17 cellular contexts compared by ENCODE assay signal in the genomic region with DNA sequence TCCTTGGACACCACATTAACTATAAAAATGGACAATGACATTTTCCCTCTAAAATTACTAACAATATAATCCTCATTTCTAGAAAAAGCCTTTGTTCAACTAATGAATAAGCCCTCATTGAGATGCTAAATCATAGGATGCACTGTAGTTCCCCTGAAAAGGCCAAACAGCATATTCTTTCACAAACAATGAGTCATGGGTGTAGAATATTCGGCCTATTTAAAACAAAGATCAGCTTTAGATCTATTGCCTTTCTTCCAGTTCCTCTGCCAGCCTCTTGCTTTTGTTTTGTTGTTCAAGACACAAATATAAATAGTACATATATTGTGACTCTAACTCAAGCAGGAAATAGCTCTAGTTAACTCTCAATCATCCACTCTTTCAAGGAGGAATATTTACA.
DNase-seq lines count a peak whose midpoint lies in the region; ATAC-seq and TF ChIP-seq lines count a peak whose summit lies in the region.
"Had no signal": no experiment of that assay in that cellular context is flagged by ENCODE, and none has a peak within 500 bp of the region (broad histone marks: within the 10 kb centered on the region; RNA-seq: fewer than 3 reads in every experiment).

No MANE protein-coding gene starts in this region.

- no peaks in the 10 kb centered on the region for H3K27me3 Mint-ChIP-seq in MCF 10A (ENCODE audit: insufficient read depth, unreplicated experiment)
- H3K27me3 Mint-ChIP-seq: central memory CD8-positive, alpha-beta T cell; progenitor cell of endocrine pancreas had no signal

- peaks cover 22% of the 10 kb centered on the region for H3K36me3 Mint-ChIP-seq in MCF 10A (ENCODE audit: insufficient read depth, unreplicated experiment)

- H3K4me1 ChIP-seq in breast epithelium (no peaks in the 10 kb centered on the region), mammary epithelial cell (ENCODE audit: insufficient read depth, low read length) (no peaks in the 10 kb centered on the region), iPS-18a (ENCODE audit: control insufficient read depth, low read depth, low read length) (peaks cover 50% of the 10 kb centered on the region)

- H3K4me1 Mint-ChIP-seq in MCF 10A (ENCODE audit: insufficient read depth, unreplicated experiment), result peaks cover 6% of the 10 kb centered on the region

- BruUV-seq in MCF 10A (replicated peaks; lab: Mats Ljungman, UMichigan) (no TSS peak), mammary epithelial cell (replicated peaks; lab: Mats Ljungman, UMichigan) (no TSS peak)

- dilution Hi-C loops in mammary epithelial cell (cut with HindIII; ENCODE audit: low sequenced_read_pairs), result no loop called here

- peaks cover 14% of the 10 kb centered on the region for H3K79me2 ChIP-seq in mammary epithelial cell (ENCODE audit: insufficient read depth, low read length)

- H3K27me3 ChIP-seq in breast epithelium (no peaks in the 10 kb centered on the region), mammary epithelial cell (ENCODE audit: insufficient read depth, low read length) (no peaks in the 10 kb centered on the region), iPS-18a (ENCODE audit: control insufficient read depth, insufficient read depth, low read length) (no peaks in the 10 kb centered on the region)

- no peak for TF ChIP-seq CTCF in MCF 10A (IDR thresholded peaks at IDR 0.05; ENCODE audit: unreplicated experiment)
- TF ChIP-seq CTCF in breast epithelium (IDR thresholded peaks at IDR 0.05), result no peak
- no peak for TF ChIP-seq CTCF in mammary epithelial cell (conservative IDR thresholded peaks at IDR 0.05 in 1 of 2, IDR thresholded peaks at IDR 0.05 in 1 of 2; ENCODE audit: extremely low read depth in 1 of 2, insufficient read depth in 1 of 2, low read depth in 1 of 2, low read length in 2 of 2)

- no peaks in the 10 kb centered on the region for H4K20me1 ChIP-seq in mammary epithelial cell (ENCODE audit: insufficient read depth, low read length)

- H3K27ac ChIP-seq in breast epithelium (no peak overlapping the region), mammary epithelial cell (ENCODE audit: insufficient read depth, low read depth, low read length) (no peak overlapping the region), iPS-18a (ENCODE audit: low read length) (peak overlapping the region; percentile 35)

- H2AFZ ChIP-seq in mammary epithelial cell (ENCODE audit: low read depth, low read length), result no peak overlapping the region

- H3K9me3 Mint-ChIP-seq in MCF 10A (ENCODE audit: unreplicated experiment), result no peaks in the 10 kb centered on the region
- H3K9me3 Mint-ChIP-seq: activated T-helper 1 cell treated with anti-CD3 and anti-CD28 coated beads, Interleukin-12 subunit alpha, Interleukin-12 subunit beta, Interleukin-2, Interleukin-4 antibody, amounts not matched to agents 30 ng/mL and 10 ng/mL and 1 ng/mL, durations not matched to agents 14 hours and 24 hours and 36 hours; central memory CD8-positive, alpha-beta T cell had no signal

- H3K27ac Mint-ChIP-seq in MCF 10A (ENCODE audit: low read depth, unreplicated experiment), result no peak overlapping the region
- H3K27ac Mint-ChIP-seq: activated T-helper 1 cell treated with anti-CD3 and anti-CD28 coated beads, Interleukin-12 subunit alpha, Interleukin-12 subunit beta, Interleukin-2, Interleukin-4 antibody, amounts not matched to agents 30 ng/mL and 10 ng/mL and 1 ng/mL, durations not matched to agents 14 hours and 24 hours and 36 hours; progenitor cell of endocrine pancreas had no signal

- no peaks in the 10 kb centered on the region for H3K36me3 ChIP-seq in breast epithelium
- peaks cover 3% of the 10 kb centered on the region for H3K36me3 ChIP-seq in mammary epithelial cell (ENCODE audit: insufficient read depth, low read length)
- H3K36me3 ChIP-seq in iPS-18a (ENCODE audit: control insufficient read depth, low read depth, low read length), result peaks cover 2% of the 10 kb centered on the region

- H3K4me3 ChIP-seq in breast epithelium, result no peak overlapping the region
- no peak overlapping the region for H3K4me3 ChIP-seq in mammary epithelial cell (replicated peaks in 1 of 3; ENCODE audit: insufficient read depth in 1 of 3, low read depth in 2 of 3, low read length in 3 of 3)
- peak overlapping the region; percentile 38 for H3K4me3 ChIP-seq in iPS-18a (ENCODE audit: low read length)

- in situ Hi-C loops in mammary epithelial cell (cut with MboI; ENCODE audit: low sequenced_read_pairs in 2 of 2), result no loop called here

- H3K4me2 ChIP-seq in mammary epithelial cell (ENCODE audit: insufficient read depth, low read depth, low read length), result no peak overlapping the region

- POLR2A ChIA-PET in MCF 10A (lab: Yijun Ruan, JAX), result no interaction called here

- no peak for TF ChIP-seq POLR2A in breast epithelium (IDR thresholded peaks at IDR 0.05)

- CTCF ChIA-PET in MCF 10A (lab: Yijun Ruan, JAX), result interaction anchor here (0.7 kb wide), 1 partner anchor 160 kb away, joined by 3 read pairs; no protein-coding TSS in a partner anchor
- CTCF ChIA-PET in mammary epithelial cell (lab: Charles Lee; ENCODE audit: low non-redundant PET), result no interaction called here

- DNase-seq in MCF 10A (ENCODE audit: unreplicated experiment) (peak; percentile 27), breast epithelium (ENCODE audit: low spot score in 2 of 2) (no peak), mammary epithelial cell (peak; percentile 8), NCI-H226 (no peak), hepatic stellate cell (ENCODE audit: low spot score) (no peak)
- DNase-seq: activated CD4-positive, CD25-positive, alpha-beta regulatory T cell; DMS153; mesendoderm; NCI-H1417 treated with DMSO at 0.1 percent for 48 hours; NCI-H526 treated with DMSO at 0.1 percent for 48 hours; stimulated activated CD4-positive, alpha-beta T cell treated with anti-CD3 and anti-CD28 coated beads, Interleukin-4, amount 100 ng/mL, for 4 hours had no signal

- no peak overlapping the region for H3K4me3 Mint-ChIP-seq in MCF 10A (ENCODE audit: unreplicated experiment)
- H3K4me3 Mint-ChIP-seq: activated T-helper 1 cell treated with anti-CD3 and anti-CD28 coated beads, Interleukin-12 subunit alpha, Interleukin-12 subunit beta, Interleukin-2, Interleukin-4 antibody, amounts not matched to agents 30 ng/mL and 10 ng/mL and 1 ng/mL, durations not matched to agents 14 hours and 24 hours and 36 hours; central memory CD8-positive, alpha-beta T cell had no signal

- H3K9ac ChIP-seq in mammary epithelial cell (ENCODE audit: insufficient read depth, low read length) (no peak overlapping the region), iPS-18a (ENCODE audit: low read length) (no peak overlapping the region)

- WGBS in mammary epithelial cell (ENCODE audit: low coverage, missing lambda C conversion rate), result 92% methylated on average over 1 of the region's 1 CpG

- intact Hi-C loops in MCF 10A (cut with micrococcal nuclease), result no loop called here
- intact Hi-C loops in breast epithelium (cut with DNase I; ENCODE audit: low total_unique reads), result no loop called here
- intact Hi-C loops in mammary epithelial cell (cut with micrococcal nuclease), result no loop called here

- H3K9me3 ChIP-seq in breast epithelium, result no peaks in the 10 kb centered on the region
- no peaks in the 10 kb centered on the region for H3K9me3 ChIP-seq in mammary epithelial cell (replicated peaks; ENCODE audit: insufficient read depth, low read length)
- H3K9me3 ChIP-seq in iPS-18a (ENCODE audit: control insufficient read depth, low read depth, low read length), result no peaks in the 10 kb centered on the region

- ATAC-seq in GM19035 (IDR thresholded peaks at IDR 0.05; ENCODE audit: unreplicated experiment) (no peak), GM19397 (IDR thresholded peaks at IDR 0.05; ENCODE audit: unreplicated experiment) (no peak)

Comparison
In these comparisons a context has a peak if more than half of its experiments do, and no peak if none do; other contexts are left out.
1. DNase-seq: peak in MCF 10A (single experiment) and mammary epithelial cell (single experiment); none in breast epithelium (0 of 2), NCI-H226 (single experiment) and hepatic stellate cell (single experiment).